ENCODE assay signal across 1 cellular context in the genomic region with DNA sequence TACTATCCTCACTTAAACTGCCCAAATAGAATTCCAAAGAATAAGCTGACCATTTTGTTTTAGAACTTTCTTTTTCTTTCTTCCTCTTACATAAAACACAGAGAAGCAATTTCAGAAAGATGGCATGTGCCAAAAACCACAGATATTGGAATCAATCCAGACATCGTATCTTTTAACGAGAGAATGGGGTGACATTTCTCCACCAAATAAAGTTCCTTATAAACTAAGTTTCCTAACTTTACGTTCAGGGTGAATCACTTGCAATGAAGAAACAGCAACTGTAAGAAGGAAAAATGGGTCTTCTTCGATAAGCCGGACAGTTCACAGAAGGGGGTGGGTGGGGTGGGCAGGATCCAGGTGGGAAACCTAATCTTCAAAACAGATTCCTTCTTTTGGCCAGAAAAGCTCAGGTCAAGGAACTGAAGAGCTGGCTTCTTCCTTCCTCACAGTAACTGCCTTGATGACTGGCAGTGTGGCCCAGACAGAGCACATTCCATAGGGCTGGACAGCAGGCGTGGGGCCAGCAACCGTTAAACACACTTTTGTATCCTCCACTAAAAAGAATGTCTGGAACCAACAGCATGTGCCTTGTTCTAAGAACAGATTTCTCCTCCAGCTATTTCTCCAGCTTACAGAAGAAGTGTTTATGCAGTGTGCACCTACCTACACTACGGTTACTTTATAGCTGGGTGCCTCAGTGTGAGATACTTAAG.
TF ChIP-seq lines count a peak whose summit lies in the region.

No MANE protein-coding gene starts in this region.

TF ChIP-seq in K562, 482 proteins besides CTCF, POLR2A, EP300 and RAD21:
- no peak for TF ChIP-seq SNIP1 (IDR thresholded peaks at IDR 0.05; ENCODE audit: low read depth)
- no peak for TF ChIP-seq ZNF586 (CRISPR knock-in tag; conservative IDR thresholded peaks at IDR 0.05)
- TF ChIP-seq, protein P1, sequence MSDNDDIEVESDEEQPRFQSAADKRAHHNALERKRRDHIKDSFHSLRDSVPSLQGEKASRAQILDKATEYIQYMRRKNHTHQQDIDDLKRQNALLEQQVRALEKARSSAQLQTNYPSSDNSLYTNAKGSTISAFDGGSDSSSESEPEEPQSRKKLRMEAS (CRISPR knock-in tag; IDR thresholded peaks at IDR 0.05) = 0 out of 2 replicates have a peak, but pooled peaks have one; percentile 41
- TF ChIP-seq CBFA2T2 (conservative IDR thresholded peaks at IDR 0.05) = no peak
- no peak for TF ChIP-seq HEY1 (CRISPR knock-in tag; IDR thresholded peaks at IDR 0.05; ENCODE audit: borderline replicate concordance)
- TF ChIP-seq, protein P2, sequence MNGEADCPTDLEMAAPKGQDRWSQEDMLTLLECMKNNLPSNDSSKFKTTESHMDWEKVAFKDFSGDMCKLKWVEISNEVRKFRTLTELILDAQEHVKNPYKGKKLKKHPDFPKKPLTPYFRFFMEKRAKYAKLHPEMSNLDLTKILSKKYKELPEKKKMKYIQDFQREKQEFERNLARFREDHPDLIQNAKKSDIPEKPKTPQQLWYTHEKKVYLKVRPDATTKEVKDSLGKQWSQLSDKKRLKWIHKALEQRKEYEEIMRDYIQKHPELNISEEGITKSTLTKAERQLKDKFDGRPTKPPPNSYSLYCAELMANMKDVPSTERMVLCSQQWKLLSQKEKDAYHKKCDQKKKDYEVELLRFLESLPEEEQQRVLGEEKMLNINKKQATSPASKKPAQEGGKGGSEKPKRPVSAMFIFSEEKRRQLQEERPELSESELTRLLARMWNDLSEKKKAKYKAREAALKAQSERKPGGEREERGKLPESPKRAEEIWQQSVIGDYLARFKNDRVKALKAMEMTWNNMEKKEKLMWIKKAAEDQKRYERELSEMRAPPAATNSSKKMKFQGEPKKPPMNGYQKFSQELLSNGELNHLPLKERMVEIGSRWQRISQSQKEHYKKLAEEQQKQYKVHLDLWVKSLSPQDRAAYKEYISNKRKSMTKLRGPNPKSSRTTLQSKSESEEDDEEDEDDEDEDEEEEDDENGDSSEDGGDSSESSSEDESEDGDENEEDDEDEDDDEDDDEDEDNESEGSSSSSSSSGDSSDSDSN (IDR thresholded peaks at IDR 0.05; ENCODE audit: borderline replicate concordance in 1 of 2, low read depth in 2 of 2, low read length in 2 of 2) = no peak
- no peak for TF ChIP-seq POLR3A (IDR thresholded peaks at IDR 0.05; ENCODE audit: borderline replicate concordance, extremely low read depth, insufficient read depth, insufficient read length)
